30 cellular contexts compared by ENCODE assay signal in the genomic region with DNA sequence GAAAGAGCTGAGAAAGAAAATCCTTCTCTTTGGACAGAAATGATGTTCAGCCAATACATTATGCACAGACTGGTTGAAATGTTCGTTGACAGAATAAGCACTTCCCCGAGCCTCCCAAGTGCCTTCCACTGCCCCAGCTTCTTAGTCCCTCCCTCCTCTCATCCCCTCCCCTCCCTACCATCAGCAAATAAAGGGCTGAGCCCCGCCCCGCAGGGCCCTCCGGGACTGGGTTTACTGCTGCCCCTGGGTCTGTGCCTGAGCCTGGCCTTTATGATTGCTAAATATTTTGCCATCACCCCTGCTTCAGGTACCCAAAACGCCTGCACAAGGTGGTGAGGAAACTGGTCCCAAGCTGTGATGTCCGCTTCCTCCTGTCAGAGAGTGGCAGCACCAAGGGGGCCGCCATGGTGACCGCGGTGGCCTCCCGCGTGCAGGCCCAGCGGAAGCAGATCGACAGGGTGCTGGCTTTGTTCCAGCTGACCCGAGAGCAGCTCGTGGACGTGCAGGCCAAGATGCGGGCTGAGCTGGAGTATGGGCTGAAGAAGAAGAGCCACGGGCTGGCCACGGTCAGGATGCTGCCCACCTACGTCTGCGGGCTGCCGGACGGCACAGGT. TPM values are rescaled to one million over a fixed set of nuclear protein-coding genes. Genes with fewer than 3 reads are reported as not detected.
"Had no signal": no experiment of that assay in that cellular context is flagged by ENCODE, and none has a peak within 500 bp of the region (broad histone marks: within the 10 kb centered on the region; RNA-seq: fewer than 3 reads in every experiment).

No MANE protein-coding gene starts in this region.

- H3K27ac ChIP-seq: adrenal gland, KMS-11, Peyer's patch, SJSA1 had no signal

- H3K36me3 Mint-ChIP-seq: activated CD4-positive, alpha-beta memory T cell treated with anti-CD3 and anti-CD28 coated beads for 36 hours; activated naive CD8-positive, alpha-beta T cell treated with anti-CD3 and anti-CD28 coated beads, Interleukin-2, amount 10 ng/mL, durations not matched to agents 7 days and 5 days had no signal

- H3K4me1 Mint-ChIP-seq: activated CD4-positive, alpha-beta T cell treated with anti-CD3 and anti-CD28 coated beads, Interleukin-2, amount 10 ng/mL, durations not matched to agents 7 days and 5 days; activated naive CD8-positive, alpha-beta T cell treated with anti-CD3 and anti-CD28 coated beads, Interleukin-2, amount 10 ng/mL, durations not matched to agents 7 days and 5 days; activated T-helper 17 cell treated with anti-CD3 and anti-CD28 coated beads, Interleukin-2, amount 50 U/mL, for 72 hours had no signal

- H3K9ac ChIP-seq: KMS-11 had no signal

- H3K27me3 Mint-ChIP-seq: activated CD4-positive, alpha-beta memory T cell treated with anti-CD3 and anti-CD28 coated beads for 36 hours; activated CD4-positive, alpha-beta T cell treated with anti-CD3 and anti-CD28 coated beads, Interleukin-2, amount 10 ng/mL, durations not matched to agents 7 days and 5 days; activated naive CD8-positive, alpha-beta T cell treated with anti-CD3 and anti-CD28 coated beads, Interleukin-2, amount 10 ng/mL, durations not matched to agents 7 days and 5 days; activated T-helper 17 cell treated with anti-CD3 and anti-CD28 coated beads, Interleukin-2, amount 50 U/mL, for 72 hours had no signal

- H3K4me3 ChIP-seq: adrenal gland, MG63, Peyer's patch, SJSA1 had no signal

- H3K27ac Mint-ChIP-seq: activated CD4-positive, alpha-beta memory T cell treated with anti-CD3 and anti-CD28 coated beads for 36 hours; activated CD4-positive, alpha-beta T cell treated with anti-CD3 and anti-CD28 coated beads, Interleukin-2, amount 10 ng/mL, durations not matched to agents 7 days and 5 days; activated naive CD8-positive, alpha-beta T cell treated with anti-CD3 and anti-CD28 coated beads, Interleukin-2, amount 10 ng/mL, durations not matched to agents 7 days and 5 days; activated T-helper 17 cell treated with anti-CD3 and anti-CD28 coated beads, Interleukin-2, amount 50 U/mL, for 72 hours had no signal

- H3K4me2 ChIP-seq: KMS-11 had no signal

- H3K9me3 Mint-ChIP-seq: activated CD4-positive, alpha-beta memory T cell treated with anti-CD3 and anti-CD28 coated beads for 36 hours; activated CD4-positive, alpha-beta T cell treated with anti-CD3 and anti-CD28 coated beads, Interleukin-2, amount 10 ng/mL, durations not matched to agents 7 days and 5 days; activated naive CD8-positive, alpha-beta T cell treated with anti-CD3 and anti-CD28 coated beads, Interleukin-2, amount 10 ng/mL, durations not matched to agents 7 days and 5 days; activated T-helper 17 cell treated with anti-CD3 and anti-CD28 coated beads, Interleukin-2, amount 50 U/mL, for 72 hours; T-helper 2 cell treated with Interferon-gamma antibody and Interleukin-4, amounts not matched to agents 5 μg/mL and 100 μg/mL, for 36 hours had no signal

- H3K4me3 Mint-ChIP-seq: activated CD4-positive, alpha-beta memory T cell treated with anti-CD3 and anti-CD28 coated beads for 36 hours; activated CD4-positive, alpha-beta T cell treated with anti-CD3 and anti-CD28 coated beads, Interleukin-2, amount 10 ng/mL, durations not matched to agents 7 days and 5 days; activated naive CD8-positive, alpha-beta T cell treated with anti-CD3 and anti-CD28 coated beads, Interleukin-2, amount 10 ng/mL, durations not matched to agents 7 days and 5 days; activated T-helper 17 cell treated with anti-CD3 and anti-CD28 coated beads, Interleukin-2, amount 50 U/mL, for 72 hours; T-helper 2 cell treated with Interferon-gamma antibody and Interleukin-4, amounts not matched to agents 5 μg/mL and 100 μg/mL, for 36 hours had no signal

- H3K9me3 ChIP-seq: adrenal gland, MG63, Peyer's patch, SJSA1 had no signal

- H3K4me1 ChIP-seq: adrenal gland, Peyer's patch, SJSA1 had no signal

- H3K36me3 ChIP-seq: adrenal gland, MG63, SJSA1 had no signal

- H3K27me3 ChIP-seq: adrenal gland, MG63, Peyer's patch, SJSA1 had no signal

- ATAC-seq: activated T-helper 17 cell treated with anti-CD3 and anti-CD28 coated beads, Interleukin-2, amount 50 U/mL, for 72 hours; SK-N-SH treated with all-trans-retinoic acid at 6 μM for 48 hours had no signal

- DNase-seq: activated CD4-positive, alpha-beta memory T cell treated with anti-CD3 and anti-CD28 coated beads for 36 hours; activated CD4-positive, alpha-beta T cell treated with anti-CD3 and anti-CD28 coated beads for 1 hour; activated CD4-positive, alpha-beta T cell treated with anti-CD3 and anti-CD28 coated beads, Interleukin-2, amount 10 ng/mL, durations not matched to agents 7 days and 5 days; activated naive CD4-positive, alpha-beta T cell treated with anti-CD3 and anti-CD28 coated beads, Interleukin-2, amount 50 U/mL, for 16 hours; activated naive CD8-positive, alpha-beta T cell treated with anti-CD3 and anti-CD28 coated beads, Interleukin-2, amount 10 ng/mL, durations not matched to agents 7 days and 5 days; activated T-cell treated with anti-CD3 and anti-CD28 coated beads for 4 hours; activated T-cell treated with anti-CD3 and anti-CD28 coated beads, Interleukin-2, amount 50 U/mL, for 48 hours; adrenal gland; anterior cingulate cortex; cerebellar nuclear complex; MG63; NCI-H1092 treated with DMSO at 0.1 percent for 48 hours; NCI-H1417 treated with DMSO at 0.1 percent for 48 hours; NCI-H1694; NCI-H2029; NCI-H2107; NCI-H345; NCI-H510A; NCI-H526 treated with DMSO at 0.1 percent for 48 hours; NK-92 treated with Interleukin-12 subunit alpha and Interleukin-12 subunit beta, amount 100 ng/mL, for 24 hours; Peyer's patch; SHP77; SW 1271 had no signal

RNA-seq across cellular contexts. Expression of a gene that starts 28.1 kb away (rescaled TPM):
- total RNA-seq: activated CD8-positive, alpha-beta memory T cell treated with anti-CD3 and anti-CD28 coated beads for 36 hours; cardiac septum had no signal
